1 cellular context compared by ENCODE assay signal in the genomic region with DNA sequence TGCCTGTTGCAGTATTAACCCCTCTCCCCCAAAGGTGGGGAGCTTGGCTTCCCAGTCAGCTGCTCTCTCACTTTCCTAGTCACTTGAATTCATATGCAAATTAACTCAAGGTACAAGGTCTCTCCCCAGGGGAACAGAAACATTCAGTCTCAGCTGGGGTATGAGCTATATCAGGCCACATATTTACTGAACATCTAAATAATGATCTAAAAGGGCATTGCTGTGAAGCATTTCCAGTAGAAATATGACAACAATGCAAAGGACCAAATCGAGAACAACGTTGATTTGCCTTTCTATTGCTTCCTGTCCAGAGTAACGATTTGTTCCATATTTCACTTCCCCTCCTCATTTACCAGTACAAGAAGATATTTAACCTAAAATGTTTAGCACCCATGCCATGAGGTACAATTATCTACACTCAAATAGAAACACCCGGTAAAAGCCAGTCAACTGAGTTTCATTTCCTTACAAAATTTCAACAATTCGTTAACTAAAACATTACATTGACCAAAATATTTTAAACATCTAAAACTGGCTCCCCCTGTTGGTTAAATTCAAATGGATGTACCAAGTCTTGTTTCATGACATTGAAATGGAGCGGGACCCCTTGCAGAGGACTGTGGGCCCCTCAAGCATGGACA.
TF ChIP-seq lines count a peak whose summit lies in the region.

No MANE protein-coding gene starts in this region.

TF ChIP-seq in WTC11, 78 proteins besides CTCF, POLR2A, EP300 and RAD21 (continued from another document):
- TF ChIP-seq, protein P1, sequence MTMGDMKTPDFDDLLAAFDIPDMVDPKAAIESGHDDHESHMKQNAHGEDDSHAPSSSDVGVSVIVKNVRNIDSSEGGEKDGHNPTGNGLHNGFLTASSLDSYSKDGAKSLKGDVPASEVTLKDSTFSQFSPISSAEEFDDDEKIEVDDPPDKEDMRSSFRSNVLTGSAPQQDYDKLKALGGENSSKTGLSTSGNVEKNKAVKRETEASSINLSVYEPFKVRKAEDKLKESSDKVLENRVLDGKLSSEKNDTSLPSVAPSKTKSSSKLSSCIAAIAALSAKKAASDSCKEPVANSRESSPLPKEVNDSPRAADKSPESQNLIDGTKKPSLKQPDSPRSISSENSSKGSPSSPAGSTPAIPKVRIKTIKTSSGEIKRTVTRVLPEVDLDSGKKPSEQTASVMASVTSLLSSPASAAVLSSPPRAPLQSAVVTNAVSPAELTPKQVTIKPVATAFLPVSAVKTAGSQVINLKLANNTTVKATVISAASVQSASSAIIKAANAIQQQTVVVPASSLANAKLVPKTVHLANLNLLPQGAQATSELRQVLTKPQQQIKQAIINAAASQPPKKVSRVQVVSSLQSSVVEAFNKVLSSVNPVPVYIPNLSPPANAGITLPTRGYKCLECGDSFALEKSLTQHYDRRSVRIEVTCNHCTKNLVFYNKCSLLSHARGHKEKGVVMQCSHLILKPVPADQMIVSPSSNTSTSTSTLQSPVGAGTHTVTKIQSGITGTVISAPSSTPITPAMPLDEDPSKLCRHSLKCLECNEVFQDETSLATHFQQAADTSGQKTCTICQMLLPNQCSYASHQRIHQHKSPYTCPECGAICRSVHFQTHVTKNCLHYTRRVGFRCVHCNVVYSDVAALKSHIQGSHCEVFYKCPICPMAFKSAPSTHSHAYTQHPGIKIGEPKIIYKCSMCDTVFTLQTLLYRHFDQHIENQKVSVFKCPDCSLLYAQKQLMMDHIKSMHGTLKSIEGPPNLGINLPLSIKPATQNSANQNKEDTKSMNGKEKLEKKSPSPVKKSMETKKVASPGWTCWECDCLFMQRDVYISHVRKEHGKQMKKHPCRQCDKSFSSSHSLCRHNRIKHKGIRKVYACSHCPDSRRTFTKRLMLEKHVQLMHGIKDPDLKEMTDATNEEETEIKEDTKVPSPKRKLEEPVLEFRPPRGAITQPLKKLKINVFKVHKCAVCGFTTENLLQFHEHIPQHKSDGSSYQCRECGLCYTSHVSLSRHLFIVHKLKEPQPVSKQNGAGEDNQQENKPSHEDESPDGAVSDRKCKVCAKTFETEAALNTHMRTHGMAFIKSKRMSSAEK (CRISPR knock-in tag; IDR thresholded peaks at IDR 0.05; ENCODE audit: borderline replicate concordance) = no peak
- TF ChIP-seq ZBTB21 (CRISPR knock-in tag; IDR thresholded peaks at IDR 0.05; ENCODE audit: borderline replicate concordance) = no peak
- TF ChIP-seq EMX1 (CRISPR knock-in tag; IDR thresholded peaks at IDR 0.05) = no peak
- TF ChIP-seq E2F5 (CRISPR knock-in tag; IDR thresholded peaks at IDR 0.05) = no peak
- no peak for TF ChIP-seq FOXP4 (CRISPR knock-in tag; IDR thresholded peaks at IDR 0.05)
- TF ChIP-seq MYBL2 (CRISPR knock-in tag; IDR thresholded peaks at IDR 0.05) = no peak
